In genomic region chr15:30985081-30985531, GRCh38 we compare ENCODE assay signal across 9 cellular contexts. TPM values are rescaled to one million over a fixed set of nuclear protein-coding genes. Genes with fewer than 3 reads are reported as not detected.
DNase-seq lines count a peak whose midpoint lies in the region; ATAC-seq, FAIRE-seq and TF ChIP-seq lines count a peak whose summit lies in the region.
"Had no signal": no experiment of that assay in that cellular context is flagged by ENCODE, and none has a peak within 500 bp of the region (broad histone marks: within the 10 kb centered on the region; RNA-seq: fewer than 3 reads in every experiment).

No MANE protein-coding gene starts in this region.

- H3K4me2 ChIP-seq in BLaER1 treated with 17β-estradiol and CSF1 and Interleukin-3, amounts not matched to agents 10 nM and 100 nM, result peak overlapping the region; percentile 60 to 82 (median 76)
- H3K4me2 ChIP-seq in Loucy (ENCODE audit: low read depth, low read length, poor library complexity, severe bottlenecking), result peak overlapping the region; percentile 64
- no peak overlapping the region for H3K4me2 ChIP-seq in osteoblast (ENCODE audit: insufficient read depth, low read length)

- peak overlapping the region in 6 of 11 experiments; percentile 7 to 43 (median 12); a peak in 5 of 22 replicates for H3K27ac ChIP-seq in BLaER1 treated with 17β-estradiol and CSF1 and Interleukin-3, amounts not matched to agents 10 nM and 100 nM
- no peak overlapping the region for H3K27ac ChIP-seq in osteoblast (ENCODE audit: low read depth, low read length)

- H3K27me3 ChIP-seq in BLaER1 treated with 17β-estradiol and CSF1 and Interleukin-3, amounts not matched to agents 10 nM and 100 nM, result no peaks in the 10 kb centered on the region
- H3K27me3 ChIP-seq in Loucy (ENCODE audit: insufficient read depth, low read length, poor library complexity, severe bottlenecking), result no peaks in the 10 kb centered on the region
- H3K27me3 ChIP-seq in osteoblast (ENCODE audit: insufficient read depth, low read length), result no peaks in the 10 kb centered on the region

- H3K9me2 ChIP-seq in Loucy (replicated peaks; ENCODE audit: low read depth, low read length), result no peaks in the 10 kb centered on the region

- DNase-seq in epithelial cell of proximal tubule (ENCODE audit: low read depth), result no peak
- peak; percentile 4 for DNase-seq in osteoblast (ENCODE audit: insufficient read length, low spot score, missing footprints)
- DNase-seq in GM12891 (ENCODE audit: insufficient read length, low spot score), result no peak
- no peak for DNase-seq in middle frontal gyrus (ENCODE audit: extremely low spot score, low spot score)
- DNase-seq in GM13977 (ENCODE audit: low spot score), result no peak
- DNase-seq: activated naive CD4-positive, alpha-beta T cell treated with anti-CD3 and anti-CD28 coated beads for 36 hours had no signal

- H3K9me3 ChIP-seq in BLaER1 treated with 17β-estradiol and CSF1 and Interleukin-3, amounts not matched to agents 10 nM and 100 nM (replicated peaks in 1 of 11), result peaks cover 0 to 4% (median 0%) of the 10 kb centered on the region in 11 experiments; a peak in 1 of 22 replicates
- H3K9me3 ChIP-seq in Loucy (ENCODE audit: insufficient read depth, low read depth, low read length) (no peaks in the 10 kb centered on the region), osteoblast (ENCODE audit: low read depth, low read length) (no peaks in the 10 kb centered on the region)

- in situ Hi-C loops in GM13977 (cut with MboI; ENCODE audit: low pct_unique_long_range_greater_than_20kb, low sequenced_read_pairs, unreplicated experiment), result no loop called here

- peaks cover 43 to 64% (median 56%) of the 10 kb centered on the region in 10 experiments for H3K4me1 ChIP-seq in BLaER1 treated with 17β-estradiol and CSF1 and Interleukin-3, amounts not matched to agents 10 nM and 100 nM
- H3K4me1 ChIP-seq in Loucy (ENCODE audit: insufficient read depth, low read length, poor library complexity, severe bottlenecking) (peaks cover 72% of the 10 kb centered on the region), osteoblast (ENCODE audit: insufficient read depth, low read length) (peaks cover 13% of the 10 kb centered on the region)

- no peaks in the 10 kb centered on the region for H3F3A ChIP-seq in Loucy (ENCODE audit: low read depth)

- peaks cover 42 to 74% (median 60%) of the 10 kb centered on the region in 11 experiments for H3K36me3 ChIP-seq in BLaER1 treated with 17β-estradiol and CSF1 and Interleukin-3, amounts not matched to agents 10 nM and 100 nM
- peaks cover 15% of the 10 kb centered on the region; the same call in 1 of the 2 replicates for H3K36me3 ChIP-seq in Loucy (ENCODE audit: insufficient read depth, low read length)
- H3K36me3 ChIP-seq in osteoblast (ENCODE audit: insufficient read depth, low read length), result peaks cover 20% of the 10 kb centered on the region

- peak overlapping the region in 7 of 11 experiments; percentile 2 to 44 (median 29); a peak in 10 of 22 replicates for H3K9ac ChIP-seq in BLaER1 treated with 17β-estradiol and CSF1 and Interleukin-3, amounts not matched to agents 10 nM and 100 nM
- H3K9ac ChIP-seq in Loucy (ENCODE audit: low read depth, low read length, poor library complexity, severe bottlenecking), result peak overlapping the region; percentile 34

- H2AFZ ChIP-seq in Loucy (ENCODE audit: low read length) (no peak overlapping the region), osteoblast (ENCODE audit: low read length) (no peak overlapping the region)

- no peak for FAIRE-seq in GM12891 (lab: Jason Lieb, UNC)

- TF ChIP-seq CTCF in Loucy (conservative IDR thresholded peaks at IDR 0.05; ENCODE audit: low read length) (no peak), epithelial cell of proximal tubule (conservative IDR thresholded peaks at IDR 0.05; ENCODE audit: low read depth, low read length) (no peak), osteoblast (IDR thresholded peaks at IDR 0.05; ENCODE audit: extremely low read depth, low read depth, low read length) (no peak), GM13977 (IDR thresholded peaks at IDR 0.05; ENCODE audit: extremely low read depth, insufficient read depth, missing control alignments) (no peak)

- TF ChIP-seq POLR2A in GM12891 (IDR thresholded peaks at IDR 0.05; ENCODE audit: low read depth, low read length), result no peak

- no peak overlapping the region for H3K4me3 ChIP-seq in BLaER1 treated with 17β-estradiol and CSF1 and Interleukin-3, amounts not matched to agents 10 nM and 100 nM
- H3K4me3 ChIP-seq in Loucy (ENCODE audit: low read length, poor library complexity, severe bottlenecking), result peak overlapping the region; percentile 38
- H3K4me3 ChIP-seq in epithelial cell of proximal tubule (ENCODE audit: low read depth, low read length), result peak overlapping the region; percentile 8
- no peak overlapping the region for H3K4me3 ChIP-seq in osteoblast (ENCODE audit: insufficient read depth, low read length)

- ATAC-seq in GM18867 (IDR thresholded peaks at IDR 0.05; ENCODE audit: unreplicated experiment), result no peak

- H3K79me2 ChIP-seq in Loucy (ENCODE audit: insufficient read depth, low read length) (peaks cover 97% of the 10 kb centered on the region), osteoblast (ENCODE audit: insufficient read depth, low read length) (peaks cover 79% of the 10 kb centered on the region)

- peaks cover 13 to 98% (median 33%) of the 10 kb centered on the region in 11 experiments; a peak in 14 of 22 replicates for H4K20me1 ChIP-seq in BLaER1 treated with 17β-estradiol and CSF1 and Interleukin-3, amounts not matched to agents 10 nM and 100 nM
- H4K20me1 ChIP-seq in Loucy (ENCODE audit: insufficient read depth, low read length, poor library complexity, severe bottlenecking) (peaks cover 29% of the 10 kb centered on the region), osteoblast (ENCODE audit: insufficient read depth, low read length) (peaks cover 20% of the 10 kb centered on the region)

TF ChIP-seq in GM12891, 5 proteins besides CTCF, POLR2A, EP300 and RAD21:
- TF ChIP-seq TAF1 (IDR thresholded peaks at IDR 0.05; ENCODE audit: low read depth, low read length), result no peak
- TF ChIP-seq POU2F2 (IDR thresholded peaks at IDR 0.05; ENCODE audit: low read depth, low read length), result no peak
- TF ChIP-seq PAX5 (IDR thresholded peaks at IDR 0.05; ENCODE audit: insufficient read depth, low read length, severe bottlenecking), result no peak
- no peak for TF ChIP-seq SPI1 (IDR thresholded peaks at IDR 0.05; ENCODE audit: low read depth, low read length)
- TF ChIP-seq POLR2AphosphoS5 (IDR thresholded peaks at IDR 0.05; ENCODE audit: low read depth, low read length), result no peak

RNA-seq across cellular contexts. Expression of gene MTMR10, which starts 6.3 kb away (rescaled TPM):
- total RNA-seq in epithelial cell of proximal tubule (18.1 and 19.0 TPM in 2 replicates), osteoblast (17.4 and 21.8 TPM in 2 replicates)
- 5.7 TPM for polyA plus RNA-seq in GM12891 (2012; ENCODE audit: low read depth, missing spikeins)

Comparison
In these comparisons a context has a peak if more than half of its experiments do, and no peak if none do; other contexts are left out.
1. H3K4me3 ChIP-seq: peak in Loucy (single experiment) and epithelial cell of proximal tubule (single experiment); none in BLaER1 treated with 17β-estradiol and CSF1 and Interleukin-3, amounts not matched to agents 10 nM and 100 nM (0 of 10) and osteoblast (single experiment).